In the genomic region with DNA sequence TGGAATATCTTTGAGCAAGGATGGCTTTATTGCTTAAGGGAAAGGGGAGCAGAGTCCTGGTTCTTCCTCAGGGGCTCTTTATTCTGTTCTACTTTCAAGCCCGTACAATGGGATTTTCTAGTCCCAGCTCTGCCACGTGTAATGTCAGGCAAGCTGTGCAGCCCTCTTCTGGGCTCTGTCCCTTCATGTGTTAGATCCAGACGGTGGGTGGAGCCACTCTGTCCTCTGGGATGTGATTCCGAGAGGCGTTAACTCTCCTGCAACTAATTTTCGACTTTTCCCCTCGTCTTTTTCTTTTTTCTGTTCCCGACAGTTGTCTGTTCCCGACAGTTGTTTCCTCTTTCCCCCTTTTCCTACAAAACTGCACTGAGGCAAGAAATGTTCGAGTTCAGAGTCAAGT, we compare ENCODE assay signal across 7 cellular contexts.
"Had no signal": no experiment of that assay in that cellular context is flagged by ENCODE, and none has a peak within 500 bp of the region (broad histone marks: within the 10 kb centered on the region; RNA-seq: fewer than 3 reads in every experiment).

No MANE protein-coding gene starts in this region.

- H3K9me3 ChIP-seq: HAP-1 had no signal

- H3K27ac ChIP-seq: HL-60 had no signal

- DNase-seq: GOT3, H7, HFFc6, IMR-90 had no signal

- H3K27ac Mint-ChIP-seq: HFFc6 had no signal

- H3K4me3 ChIP-seq: HAP-1 had no signal

- H3K4me3 Mint-ChIP-seq: HFFc6 had no signal

- H3K9me3 Mint-ChIP-seq: HFFc6 had no signal

- ATAC-seq: HCT116 had no signal

- H3K4me1 ChIP-seq: HAP-1 had no signal
